In the genomic region with DNA sequence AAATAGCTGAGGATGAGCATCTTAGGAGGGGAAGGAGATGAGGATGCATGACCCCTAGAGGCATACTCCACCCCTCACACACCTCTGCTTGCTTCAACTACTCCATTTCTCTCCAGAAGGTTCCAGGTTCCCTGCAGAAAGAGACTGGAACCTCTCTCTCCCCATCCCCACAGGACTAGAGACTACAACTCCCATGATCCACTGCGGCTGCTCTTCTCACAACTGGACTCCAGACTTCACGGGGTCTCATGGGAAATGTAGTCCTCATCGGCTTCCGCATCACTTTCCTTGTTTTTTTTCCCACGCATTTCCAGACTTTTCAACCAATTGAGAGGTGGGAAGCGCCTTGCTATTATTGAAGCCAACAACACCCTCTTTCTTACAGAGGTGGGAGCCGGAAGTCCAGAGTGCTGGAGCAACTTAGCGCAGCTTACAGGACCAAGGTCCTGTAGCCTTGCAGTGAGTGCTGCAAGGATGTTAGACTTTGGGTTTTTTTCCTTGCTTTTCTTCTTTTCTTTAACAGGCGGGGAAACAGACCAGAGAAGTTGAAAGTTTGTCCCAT, we compare ENCODE assay signal across 8 cellular contexts. TPM values are rescaled to one million over a fixed set of nuclear protein-coding genes. Genes with fewer than 3 reads are reported as not detected.
DNase-seq lines count a peak whose midpoint lies in the region; ATAC-seq, FAIRE-seq and TF ChIP-seq lines count a peak whose summit lies in the region.

No MANE protein-coding gene starts in this region.

- H3K4me3 ChIP-seq in MG63 (no peak overlapping the region; the same call in 1 of the 2 replicates), left ventricle myocardium inferior (peak overlapping the region; percentile 54)

- intact Hi-C loops in left ventricle myocardium inferior (cut with micrococcal nuclease): no loop called here

- H3K27me3 Mint-ChIP-seq in progenitor cell of endocrine pancreas: peaks cover 62% of the 10 kb centered on the region

- H3K27me3 ChIP-seq in MG63 (no peaks in the 10 kb centered on the region; the same call in 1 of the 2 replicates), left ventricle myocardium inferior (ENCODE audit: low read depth) (peaks cover 91% of the 10 kb centered on the region)

- no peaks in the 10 kb centered on the region for H3K36me3 ChIP-seq in MG63
- H3K36me3 ChIP-seq in left ventricle myocardium inferior: no peaks in the 10 kb centered on the region

- FAIRE-seq in urothelium cell line (lab: Jason Lieb, UNC): no peak

- H3K36me3 Mint-ChIP-seq in progenitor cell of endocrine pancreas (ENCODE audit: insufficient read depth): no peaks in the 10 kb centered on the region

- no peak overlapping the region for H3K27ac Mint-ChIP-seq in progenitor cell of endocrine pancreas

- H3K27ac ChIP-seq in angular gyrus (ENCODE audit: low read depth, low read length): peak overlapping the region; percentile 64
- no peak overlapping the region for H3K27ac ChIP-seq in left ventricle myocardium inferior (replicated peaks)

- no peak for TF ChIP-seq CTCF in left ventricle myocardium inferior (IDR thresholded peaks at IDR 0.05; ENCODE audit: borderline replicate concordance)
- TF ChIP-seq CTCF in progenitor cell of endocrine pancreas (IDR thresholded peaks at IDR 0.05; ENCODE audit: unreplicated experiment): no peak

- H3K9me3 Mint-ChIP-seq in progenitor cell of endocrine pancreas (ENCODE audit: low read depth): peaks cover 3% of the 10 kb centered on the region

- H3K9me3 ChIP-seq in MG63 (no peaks in the 10 kb centered on the region), left ventricle myocardium inferior (replicated peaks) (no peaks in the 10 kb centered on the region)

- ATAC-seq in HG03135 (IDR thresholded peaks at IDR 0.05; ENCODE audit: unreplicated experiment): no peak

- DNase-seq in DMS 273 treated with DMSO at 0.1 percent for 48 hours (lab: John Stamatoyannopoulos, UW) (peak; percentile 35), MG63 (peak; percentile 81), T-helper 1 cell (peak in 4 of 5 donors; percentile 33 to 63 (median 54)), left ventricle myocardium inferior (peak; percentile 61), progenitor cell of endocrine pancreas (ENCODE audit: low spot score, unreplicated experiment) (peak; percentile 55), urothelium cell line (ENCODE audit: low spot score) (peak; percentile 69)

- H3K4me3 Mint-ChIP-seq in progenitor cell of endocrine pancreas (ENCODE audit: low read depth): peak overlapping the region; percentile 54

- H3K4me1 Mint-ChIP-seq in progenitor cell of endocrine pancreas (ENCODE audit: low read depth): peaks cover 12% of the 10 kb centered on the region

- H3K4me1 ChIP-seq in left ventricle myocardium inferior: peaks cover 34% of the 10 kb centered on the region

RNA-seq across cellular contexts. Expression of gene CACNG6, which starts 13.9 kb away (rescaled TPM):
- total RNA-seq in MG63 (2014; rRNA removed; shearing (Covaris generic); ENCODE audit: low replicate concordance): 0.43 TPM in 1 of 2 replicates, not detected in the other
- total RNA-seq in left ventricle myocardium inferior (not detected), progenitor cell of endocrine pancreas (7.6 and 8.4 TPM in 2 replicates)

RNA-seq across cellular contexts. Expression of gene CACNG8, which starts 14.8 kb away (rescaled TPM):
- 0.05 TPM in 1 of 2 replicates, not detected in the other for total RNA-seq in MG63 (2014; rRNA removed; shearing (Covaris generic); ENCODE audit: low replicate concordance)
- total RNA-seq in left ventricle myocardium inferior: 0.16 TPM
- total RNA-seq in progenitor cell of endocrine pancreas: 0.36 and 0.40 TPM in 2 replicates
